Comparison of ENCODE assay signal across 15 cellular contexts in genomic region chr3:152039887-152040286, GRCh38.
DNase-seq lines count a peak whose midpoint lies in the region; ATAC-seq, FAIRE-seq and TF ChIP-seq lines count a peak whose summit lies in the region.
"Had no signal": no experiment of that assay in that cellular context is flagged by ENCODE, and none has a peak within 500 bp of the region (broad histone marks: within the 10 kb centered on the region; RNA-seq: fewer than 3 reads in every experiment).

No MANE protein-coding gene starts in this region.

- H3K9me3 Mint-ChIP-seq in memory B cell: peaks cover 5% of the 10 kb centered on the region
- H3K9me3 Mint-ChIP-seq in activated T-helper 2 cell treated with anti-CD3 and anti-CD28 coated beads, Interferon-gamma antibody, Interleukin-2, Interleukin-4, amounts not matched to agents 10 μg/mL and 5 μg/mL and 100 μg/mL, durations not matched to agents 14 hours and 24 hours and 36 hours: peaks cover 24% of the 10 kb centered on the region

- H3K4me1 Mint-ChIP-seq in memory B cell: no peaks in the 10 kb centered on the region
- H3K4me1 Mint-ChIP-seq in activated T-helper 2 cell treated with anti-CD3 and anti-CD28 coated beads, Interferon-gamma antibody, Interleukin-2, Interleukin-4, amounts not matched to agents 10 μg/mL and 5 μg/mL and 100 μg/mL, durations not matched to agents 14 hours and 24 hours and 36 hours (ENCODE audit: low read depth): peaks cover 2% of the 10 kb centered on the region

- no peak for TF ChIP-seq CTCF in prostate gland (IDR thresholded peaks at IDR 0.05)

- no peaks in the 10 kb centered on the region for H3K9me3 ChIP-seq in prostate gland
- H3K9me3 ChIP-seq: suprapubic skin had no signal

- no peak overlapping the region for H3K27ac Mint-ChIP-seq in memory B cell
- no peak overlapping the region for H3K27ac Mint-ChIP-seq in activated T-helper 2 cell treated with anti-CD3 and anti-CD28 coated beads, Interferon-gamma antibody, Interleukin-2, Interleukin-4, amounts not matched to agents 10 μg/mL and 5 μg/mL and 100 μg/mL, durations not matched to agents 14 hours and 24 hours and 36 hours
- H3K27ac Mint-ChIP-seq: activated T-cell treated with anti-CD3 and anti-CD28 coated beads, Interleukin-2, amount 50 U/mL, for 24 hours had no signal

- DNase-seq in memory B cell (ENCODE audit: low spot score in 2 of 2) (no peak), HTR-8/SVneo (ENCODE audit: insufficient read length, low spot score) (no peak), prostate gland (ENCODE audit: low spot score) (no peak)
- no peak for DNase-seq in activated T-helper 2 cell treated with anti-CD3 and anti-CD28 coated beads, Interferon-gamma antibody, Interleukin-2, Interleukin-4, amounts not matched to agents 10 μg/mL and 5 μg/mL and 100 μg/mL, durations not matched to agents 14 hours and 24 hours and 36 hours (ENCODE audit: low spot score)
- DNase-seq: activated T-cell treated with anti-CD3 and anti-CD28 coated beads, Interleukin-2, amount 50 U/mL, for 24 hours; DMS153; GOT3; islet precursor cell; NCI-H774; stimulated activated CD4-positive, alpha-beta T cell treated with anti-CD3 and anti-CD28 coated beads, Interleukin-2, amount 100 ng/mL, for 48 hours had no signal

- intact Hi-C loops in prostate gland (cut with DNase I): no loop called here
- intact Hi-C loops in activated T-helper 2 cell treated with anti-CD3 and anti-CD28 coated beads, Interferon-gamma antibody, Interleukin-2, Interleukin-4, amounts not matched to agents 10 μg/mL and 5 μg/mL and 100 μg/mL, durations not matched to agents 14 hours and 24 hours and 36 hours (cut with micrococcal nuclease): no loop called here

- no peaks in the 10 kb centered on the region for H3K27me3 ChIP-seq in prostate gland (replicated peaks; ENCODE audit: insufficient read depth)
- H3K27me3 ChIP-seq: cardiac muscle cell, suprapubic skin had no signal

- H3K27ac ChIP-seq in prostate gland: no peak overlapping the region
- H3K27ac ChIP-seq: cardiac muscle cell, suprapubic skin had no signal

- FAIRE-seq in HTR-8/SVneo (lab: Jason Lieb, UNC): no peak

- peaks cover 3% of the 10 kb centered on the region for H3K36me3 Mint-ChIP-seq in memory B cell
- no peaks in the 10 kb centered on the region for H3K36me3 Mint-ChIP-seq in activated T-helper 2 cell treated with anti-CD3 and anti-CD28 coated beads, Interferon-gamma antibody, Interleukin-2, Interleukin-4, amounts not matched to agents 10 μg/mL and 5 μg/mL and 100 μg/mL, durations not matched to agents 14 hours and 24 hours and 36 hours (ENCODE audit: low read depth)

- no peaks in the 10 kb centered on the region for H3K36me3 ChIP-seq in prostate gland
- H3K36me3 ChIP-seq: cardiac muscle cell, suprapubic skin had no signal

- H3K4me3 Mint-ChIP-seq in memory B cell: no peak overlapping the region
- no peak overlapping the region for H3K4me3 Mint-ChIP-seq in activated T-helper 2 cell treated with anti-CD3 and anti-CD28 coated beads, Interferon-gamma antibody, Interleukin-2, Interleukin-4, amounts not matched to agents 10 μg/mL and 5 μg/mL and 100 μg/mL, durations not matched to agents 14 hours and 24 hours and 36 hours (ENCODE audit: low read depth)
- H3K4me3 Mint-ChIP-seq: activated T-cell treated with anti-CD3 and anti-CD28 coated beads, Interleukin-2, amount 50 U/mL, for 24 hours had no signal

- no peak for TF ChIP-seq POLR2A in prostate gland (IDR thresholded peaks at IDR 0.05)

- no peaks in the 10 kb centered on the region for H3K27me3 Mint-ChIP-seq in memory B cell
- peaks cover 6% of the 10 kb centered on the region for H3K27me3 Mint-ChIP-seq in activated T-helper 2 cell treated with anti-CD3 and anti-CD28 coated beads, Interferon-gamma antibody, Interleukin-2, Interleukin-4, amounts not matched to agents 10 μg/mL and 5 μg/mL and 100 μg/mL, durations not matched to agents 14 hours and 24 hours and 36 hours (ENCODE audit: low read depth)
- H3K27me3 Mint-ChIP-seq: activated T-cell treated with anti-CD3 and anti-CD28 coated beads, Interleukin-2, amount 50 U/mL, for 24 hours had no signal

- H3K4me1 ChIP-seq in prostate gland (replicated peaks): no peaks in the 10 kb centered on the region
- H3K4me1 ChIP-seq: suprapubic skin had no signal

- no peak overlapping the region for H3K4me3 ChIP-seq in prostate gland
- H3K4me3 ChIP-seq: cardiac muscle cell, suprapubic skin had no signal

- peak; percentile 97 for ATAC-seq in GM18909 (IDR thresholded peaks at IDR 0.05; ENCODE audit: poor library complexity, unreplicated experiment)
- peak; percentile 99 for ATAC-seq in GM21529 (IDR thresholded peaks at IDR 0.05; ENCODE audit: unreplicated experiment)
- peak; percentile 93 for ATAC-seq in HG03135 (IDR thresholded peaks at IDR 0.05; ENCODE audit: unreplicated experiment)
- peak; percentile 19 for ATAC-seq in memory B cell (ENCODE audit: low read depth)

- WGBS in prostate gland: 94% methylated on average over 1 of the region's 1 CpG

Comparison
In these comparisons a context has a peak if more than half of its experiments do, and no peak if none do; other contexts are left out.
1. ATAC-seq: peak in every context shown above with its lines; median percentile 99 in GM21529; 97 in GM18909; 93 in HG03135; 19 in memory B cell.